Comparison of ENCODE assay signal across 1 cellular context in genomic region chr22:32994921-32995320, GRCh38.
TF ChIP-seq lines count a peak whose summit lies in the region.

No MANE protein-coding gene starts in this region.

TF ChIP-seq in GM23338, 12 proteins besides CTCF, POLR2A, EP300 and RAD21 (continued from another document):
- TF ChIP-seq ZNF462 (CRISPR knock-in tag; IDR thresholded peaks at IDR 0.05) (no peak), NANOG (IDR thresholded peaks at IDR 0.05; ENCODE audit: borderline replicate concordance) (no peak), ETS1 (IDR thresholded peaks at IDR 0.05) (no peak), STAT1 (IDR thresholded peaks at IDR 0.05; ENCODE audit: unreplicated experiment) (no peak), CREB1 (CRISPR knock-in tag; IDR thresholded peaks at IDR 0.05; ENCODE audit: low read depth) (no peak), ZNF114 (CRISPR knock-in tag; IDR thresholded peaks at IDR 0.05) (no peak), EZH2 (IDR thresholded peaks at IDR 0.05; ENCODE audit: low read depth, unreplicated experiment) (no peak), POLR2AphosphoS5 (IDR thresholded peaks at IDR 0.05; ENCODE audit: low read depth) (no peak), EZH2phosphoT487 (IDR thresholded peaks at IDR 0.05; ENCODE audit: unreplicated experiment) (no peak)
